Comparison of ENCODE assay signal across 11 cellular contexts in the genomic region with DNA sequence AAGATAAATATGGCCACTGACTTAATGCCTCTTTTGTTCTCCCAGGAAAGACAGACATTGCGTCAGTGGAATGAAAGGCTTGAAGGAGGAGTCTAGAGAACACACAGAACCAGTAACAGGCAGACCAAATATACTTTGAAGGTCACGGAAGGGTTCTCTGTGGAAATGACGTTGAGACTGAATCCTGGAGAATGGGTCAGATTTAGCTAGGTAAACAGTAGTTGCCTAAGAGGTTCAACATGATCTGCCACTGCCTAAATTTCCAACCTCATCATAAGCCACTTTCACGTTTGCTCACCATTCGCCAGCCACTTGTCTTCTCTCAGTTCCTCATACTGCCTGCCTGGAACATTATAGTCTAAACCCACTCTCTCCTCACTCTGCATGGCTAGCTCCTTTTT. TPM values are rescaled to one million over a fixed set of nuclear protein-coding genes. Genes with fewer than 3 reads are reported as not detected.
DNase-seq lines count a peak whose midpoint lies in the region; ATAC-seq, FAIRE-seq and TF ChIP-seq lines count a peak whose summit lies in the region.
"Had no signal": no experiment of that assay in that cellular context is flagged by ENCODE, and none has a peak within 500 bp of the region (broad histone marks: within the 10 kb centered on the region; RNA-seq: fewer than 3 reads in every experiment).

No MANE protein-coding gene starts in this region.

- H3K56ac ChIP-seq in H9 (ENCODE audit: insufficient read length, low read depth, low read length) = no peak overlapping the region

- ATAC-seq in GM21737 (IDR thresholded peaks at IDR 0.05; ENCODE audit: unreplicated experiment) (peak; percentile 96), HG03558 (IDR thresholded peaks at IDR 0.05; ENCODE audit: extremely low read depth, unreplicated experiment) (peak; percentile 86), left lobe of liver (peak; percentile 22)
- no peak for ATAC-seq in CD4-positive, alpha-beta T cell (ENCODE audit: poor library complexity)

- H3K27me3 ChIP-seq in CD4-positive, alpha-beta T cell (ENCODE audit: control insufficient read depth, insufficient read depth, low read length) = no peaks in the 10 kb centered on the region
- no peaks in the 10 kb centered on the region for H3K27me3 ChIP-seq in H9 (ENCODE audit: insufficient read depth, low read length)

- CTCF ChIA-PET in CD4-positive, alpha-beta T cell (lab: Charles Lee) = no interaction called here

- H3K36me3 Mint-ChIP-seq in CD4-positive, alpha-beta T cell (ENCODE audit: low read depth) = no peaks in the 10 kb centered on the region
- H3K36me3 Mint-ChIP-seq in H9 (ENCODE audit: insufficient read depth in 1 of 3, low read depth in 3 of 3) = no peaks in the 10 kb centered on the region

- H3K9me3 Mint-ChIP-seq in CD4-positive, alpha-beta T cell = no peaks in the 10 kb centered on the region
- no peaks in the 10 kb centered on the region for H3K9me3 Mint-ChIP-seq in H9

- POLR2A ChIA-PET in CD4-positive, alpha-beta T cell (lab: Charles Lee) = no interaction called here

- H3K18ac ChIP-seq in H9 (ENCODE audit: insufficient read length, low read depth, low read length) = no peak overlapping the region

- H3K4me2 ChIP-seq in H9 (ENCODE audit: insufficient read depth, insufficient read length, low read length) = no peak overlapping the region

- no peak overlapping the region for H3T11ph ChIP-seq in H9 (ENCODE audit: low read length)

- H3K4me1 Mint-ChIP-seq in CD4-positive, alpha-beta T cell (ENCODE audit: low read depth) = no peaks in the 10 kb centered on the region
- no peaks in the 10 kb centered on the region for H3K4me1 Mint-ChIP-seq in H9

- no peaks in the 10 kb centered on the region for H4K20me1 ChIP-seq in H9 (ENCODE audit: control insufficient read depth, insufficient read depth, insufficient read length)

- no peak overlapping the region for H2AFZ ChIP-seq in H9 (ENCODE audit: low read length)

- H3K27me3 Mint-ChIP-seq in CD4-positive, alpha-beta T cell = no peaks in the 10 kb centered on the region
- H3K27me3 Mint-ChIP-seq in H9 (ENCODE audit: low read depth) = no peaks in the 10 kb centered on the region

- H2BK15ac ChIP-seq in H9 (ENCODE audit: low read depth, low read length) = no peak overlapping the region

- H3K79me1 ChIP-seq in H9 (ENCODE audit: insufficient read depth, low read depth, low read length, poor library complexity, severe bottlenecking) = no peaks in the 10 kb centered on the region

- no peak overlapping the region for H2AK5ac ChIP-seq in H9 (ENCODE audit: insufficient read length, low read length)

- no peaks in the 10 kb centered on the region for H3K9me3 ChIP-seq in CD4-positive, alpha-beta T cell (ENCODE audit: control insufficient read depth, low read length)
- no peaks in the 10 kb centered on the region for H3K9me3 ChIP-seq in H9 (ENCODE audit: control insufficient read depth, low read depth, low read length)

- intact Hi-C loops in CD4-positive, alpha-beta T cell (cut with DNase I, micrococcal nuclease) = no loop called here

- H3K14ac ChIP-seq in H9 (ENCODE audit: insufficient read depth, low read length) = no peak overlapping the region

- no peak overlapping the region for H2BK5ac ChIP-seq in H9 (ENCODE audit: insufficient read length, low read length)

- peak; percentile 94 for FAIRE-seq in GM18507 (lab: Jason Lieb, UNC)
- FAIRE-seq: colon, kidney had no signal

- H3K23me2 ChIP-seq in H9 (ENCODE audit: insufficient read length, low read depth, low read length, poor library complexity, severe bottlenecking) = no peaks in the 10 kb centered on the region

- H3K4me3 Mint-ChIP-seq in CD4-positive, alpha-beta T cell = no peak overlapping the region
- H3K4me3 Mint-ChIP-seq in H9 = no peak overlapping the region

- no CpG with 5 or more reads among the region's 5 CpGs for WGBS in H9 (ENCODE audit: extremely low coverage, insufficient read length, low lambda C conversion rate)

- H3K23ac ChIP-seq in H9 (ENCODE audit: insufficient read length, low read depth, low read length) = no peak overlapping the region

- H4K8ac ChIP-seq in H9 (replicated peaks; ENCODE audit: insufficient read length, low read depth, low read length) = no peak overlapping the region

- H3K79me2 ChIP-seq in H9 (ENCODE audit: insufficient read depth, low read length) = no peaks in the 10 kb centered on the region

- no peak overlapping the region for H3K9ac ChIP-seq in H9 (ENCODE audit: extremely low read depth, insufficient read length, low read length)

- H3K4me1 ChIP-seq in H9 (ENCODE audit: insufficient read depth, low read length) = no peaks in the 10 kb centered on the region

- H2BK12ac ChIP-seq in H9 (ENCODE audit: insufficient read length, low read depth, low read length) = no peak overlapping the region

- no peak overlapping the region for H2BK20ac ChIP-seq in H9 (ENCODE audit: low read depth, low read length, poor library complexity, severe bottlenecking)

- no peak overlapping the region for H3K27ac ChIP-seq in CD4-positive, alpha-beta T cell (ENCODE audit: low read depth, low read length)
- no peak overlapping the region for H3K27ac ChIP-seq in H9 (ENCODE audit: insufficient read length, low read depth, low read length)

- no peak overlapping the region for H3K27ac Mint-ChIP-seq in CD4-positive, alpha-beta T cell
- no peak overlapping the region for H3K27ac Mint-ChIP-seq in H9

- no peak overlapping the region for H3K4ac ChIP-seq in H9 (ENCODE audit: low read depth, low read length)

- H2BK120ac ChIP-seq in H9 (ENCODE audit: low read depth, low read length, poor library complexity, severe bottlenecking) = no peak overlapping the region

- DNase-seq in GM18507 (ENCODE audit: extremely low spot score, insufficient read length, low read depth) = no peak
- DNase-seq in left lobe of liver (ENCODE audit: low spot score) = no peak
- no peak for DNase-seq in CD4-positive, alpha-beta T cell
- DNase-seq in H9 = no peak
- no peak for DNase-seq in A172 (ENCODE audit: low spot score)
- no peak for DNase-seq in COLO668 (lab: John Stamatoyannopoulos, UW; ENCODE audit: unreplicated experiment)
- DNase-seq: kidney; stimulated activated CD4-positive, alpha-beta T cell treated with anti-CD3 and anti-CD28 coated beads, Interleukin-2, amount 100 ng/mL, for 48 hours had no signal

- no peak overlapping the region for H4K91ac ChIP-seq in H9 (ENCODE audit: insufficient read length, low read depth, low read length)

- no peak overlapping the region for H4K5ac ChIP-seq in H9 (ENCODE audit: insufficient read length, low read depth, low read length)

- no peak for TF ChIP-seq CTCF in CD4-positive, alpha-beta T cell (IDR thresholded peaks at IDR 0.05)
- TF ChIP-seq CTCF in H9 (conservative IDR thresholded peaks at IDR 0.05) = no peak

RNA-seq across cellular contexts. Expression of gene PLA2G4A, which starts 20.5 kb away (rescaled TPM):
- total RNA-seq in left lobe of liver (0.63 TPM), H9 (2021) (0.39 and 0.72 TPM in 2 replicates)
- total RNA-seq in CD4-positive, alpha-beta T cell = not detected
- 0.07 and 0.36 TPM in 2 replicates for total RNA-seq in A172 (2014; rRNA removed; shearing (Covaris generic))
